ENCODE assay signal across 1 cellular context in genomic region chr6:31158863-31159855, GRCh38.
TF ChIP-seq lines count a peak whose summit lies in the region.

No MANE protein-coding gene starts in this region.

TF ChIP-seq in HepG2, 621 proteins besides CTCF, POLR2A, EP300 and RAD21 (continued from another document and continues in another):
- TF ChIP-seq ZBTB26 (CRISPR knock-in tag; IDR thresholded peaks at IDR 0.05; ENCODE audit: borderline replicate concordance) = no peak
- no peak for TF ChIP-seq ZNF709 (CRISPR knock-in tag; IDR thresholded peaks at IDR 0.05)
- TF ChIP-seq HOXA3 (CRISPR knock-in tag; IDR thresholded peaks at IDR 0.05) = peak; percentile 45; the same call in 1 of the 2 replicates
- TF ChIP-seq ZNF34 (CRISPR knock-in tag; IDR thresholded peaks at IDR 0.05; ENCODE audit: borderline replicate concordance) = no peak
- TF ChIP-seq MAF1 (CRISPR knock-in tag; IDR thresholded peaks at IDR 0.05; ENCODE audit: borderline replicate concordance) = no peak
- TF ChIP-seq ZFY (CRISPR knock-in tag; IDR thresholded peaks at IDR 0.05) = no peak
- TF ChIP-seq TCF7 (IDR thresholded peaks at IDR 0.05; ENCODE audit: low read depth) = no peak
- TF ChIP-seq ZNF263 (CRISPR knock-in tag; IDR thresholded peaks at IDR 0.05) = no peak
- no peak for TF ChIP-seq NFE2 (CRISPR knock-in tag; IDR thresholded peaks at IDR 0.05)
- no peak for TF ChIP-seq ETV5 (CRISPR knock-in tag; IDR thresholded peaks at IDR 0.05; ENCODE audit: borderline replicate concordance)
- TF ChIP-seq REPIN1 (CRISPR knock-in tag; IDR thresholded peaks at IDR 0.05; ENCODE audit: borderline replicate concordance, low read depth) = no peak; the same call in 1 of the 2 replicates
- TF ChIP-seq CREB1 (IDR thresholded peaks at IDR 0.05) = no peak
- TF ChIP-seq CREB1 (CRISPR knock-in tag; IDR thresholded peaks at IDR 0.05) = no peak
- TF ChIP-seq RXRA (CRISPR knock-in tag; IDR thresholded peaks at IDR 0.05) = peak; percentile 60
- no peak for TF ChIP-seq ZNF326 (CRISPR knock-in tag; IDR thresholded peaks at IDR 0.05; ENCODE audit: borderline replicate concordance)
- no peak for TF ChIP-seq NFYB (CRISPR knock-in tag; IDR thresholded peaks at IDR 0.05)
- no peak for TF ChIP-seq SMAD3 (CRISPR knock-in tag; IDR thresholded peaks at IDR 0.05)
- no peak for TF ChIP-seq ESRRA (CRISPR knock-in tag; IDR thresholded peaks at IDR 0.05; ENCODE audit: low read depth)
- TF ChIP-seq E2F1 (CRISPR knock-in tag; IDR thresholded peaks at IDR 0.05) = no peak
- no peak for TF ChIP-seq ZNF224 (CRISPR knock-in tag; IDR thresholded peaks at IDR 0.05)
- TF ChIP-seq ZNF331 (CRISPR knock-in tag; IDR thresholded peaks at IDR 0.05) = 0 out of 2 replicates have a peak, but pooled peaks have one; percentile 18
- TF ChIP-seq ZNF382 (CRISPR knock-in tag; IDR thresholded peaks at IDR 0.05; ENCODE audit: borderline replicate concordance) = no peak
- TF ChIP-seq ZSCAN22 (CRISPR knock-in tag; IDR thresholded peaks at IDR 0.05) = no peak
- TF ChIP-seq ZNF772 (CRISPR knock-in tag; IDR thresholded peaks at IDR 0.05) = no peak
- no peak for TF ChIP-seq ZNF746 (CRISPR knock-in tag; IDR thresholded peaks at IDR 0.05)
- no peak for TF ChIP-seq PAF1 (CRISPR knock-in tag; IDR thresholded peaks at IDR 0.05)
- TF ChIP-seq STAT5B (CRISPR knock-in tag; IDR thresholded peaks at IDR 0.05) = no peak
- TF ChIP-seq ZFP41 (CRISPR knock-in tag; IDR thresholded peaks at IDR 0.05; ENCODE audit: borderline replicate concordance) = no peak
- no peak for TF ChIP-seq MBD4 (IDR thresholded peaks at IDR 0.05; ENCODE audit: borderline replicate concordance, low read length)
- TF ChIP-seq ZNF234 (CRISPR knock-in tag; conservative IDR thresholded peaks at IDR 0.05) = no peak
- 0 out of 2 replicates have a peak, but pooled peaks have one; percentile 24 for TF ChIP-seq CREB3 (CRISPR knock-in tag; IDR thresholded peaks at IDR 0.05)
- no peak for TF ChIP-seq GLI4 (CRISPR knock-in tag; IDR thresholded peaks at IDR 0.05; ENCODE audit: borderline replicate concordance)
- 0 out of 2 replicates have a peak, but pooled peaks have one; percentile 28 for TF ChIP-seq MEIS2 (CRISPR knock-in tag; IDR thresholded peaks at IDR 0.05)
- no peak for TF ChIP-seq CREM (IDR thresholded peaks at IDR 0.05)
- no peak for TF ChIP-seq CREM (CRISPR knock-in tag; IDR thresholded peaks at IDR 0.05)
- no peak for TF ChIP-seq POLR2AphosphoS2 (IDR thresholded peaks at IDR 0.05; ENCODE audit: low read depth, low read length)
- peak; percentile 36; the same call in 1 of the 2 replicates for TF ChIP-seq SAP130 (CRISPR knock-in tag; IDR thresholded peaks at IDR 0.05; ENCODE audit: low read depth)
- no peak for TF ChIP-seq ZXDC (CRISPR knock-in tag; IDR thresholded peaks at IDR 0.05)
- TF ChIP-seq ERF (CRISPR knock-in tag; IDR thresholded peaks at IDR 0.05) = no peak
- TF ChIP-seq CHCHD3 (CRISPR knock-in tag; IDR thresholded peaks at IDR 0.05) = no peak
- no peak for TF ChIP-seq ZNF562 (CRISPR knock-in tag; IDR thresholded peaks at IDR 0.05; ENCODE audit: borderline replicate concordance)
- no peak for TF ChIP-seq RBM22 (optimal IDR thresholded peaks at IDR 0.05; ENCODE audit: low read length)
- no peak for TF ChIP-seq E2F2 (CRISPR knock-in tag; IDR thresholded peaks at IDR 0.05; ENCODE audit: borderline replicate concordance)
- TF ChIP-seq TFE3 (CRISPR knock-in tag; IDR thresholded peaks at IDR 0.05) = no peak
- no peak for TF ChIP-seq ZNF354B (CRISPR knock-in tag; IDR thresholded peaks at IDR 0.05)
- no peak for TF ChIP-seq FOXA1 (IDR thresholded peaks at IDR 0.05)
- no peak for TF ChIP-seq FOXA1 (CRISPR knock-in tag; IDR thresholded peaks at IDR 0.05)
- TF ChIP-seq ZNF251 (CRISPR knock-in tag; IDR thresholded peaks at IDR 0.05) = no peak
- TF ChIP-seq STAG1 (CRISPR knock-in tag; IDR thresholded peaks at IDR 0.05) = no peak; the same call in 1 of the 2 replicates
- no peak for TF ChIP-seq REST (IDR thresholded peaks at IDR 0.05; ENCODE audit: borderline replicate concordance in 1 of 2, low read depth in 1 of 2, low read length in 2 of 2)
- TF ChIP-seq AGO2 (optimal IDR thresholded peaks at IDR 0.05; ENCODE audit: low read depth, low read length) = peak; percentile 26
- no peak for TF ChIP-seq SRSF9 (IDR thresholded peaks at IDR 0.05; ENCODE audit: borderline replicate concordance, insufficient read depth, low read depth, low read length, poor library complexity, severe bottlenecking)
- TF ChIP-seq KMT2B (CRISPR knock-in tag; IDR thresholded peaks at IDR 0.05) = 0 out of 2 replicates have a peak, but pooled peaks have one; percentile 36
- peak; percentile 6 for TF ChIP-seq TEAD3 (CRISPR knock-in tag; optimal IDR thresholded peaks at IDR 0.05; ENCODE audit: borderline replicate concordance)
- TF ChIP-seq CEBPG (CRISPR knock-in tag; IDR thresholded peaks at IDR 0.05) = no peak
- no peak for TF ChIP-seq BRCA1 (CRISPR knock-in tag; IDR thresholded peaks at IDR 0.05)
- TF ChIP-seq ZNF749 (CRISPR knock-in tag; IDR thresholded peaks at IDR 0.05; ENCODE audit: borderline replicate concordance) = no peak
- TF ChIP-seq PBX3 (CRISPR knock-in tag; IDR thresholded peaks at IDR 0.05; ENCODE audit: borderline replicate concordance) = no peak
- no peak for TF ChIP-seq ZNF451 (CRISPR knock-in tag; IDR thresholded peaks at IDR 0.05)
- TF ChIP-seq TBL1XR1 (IDR thresholded peaks at IDR 0.05; ENCODE audit: borderline replicate concordance, low read length, partially characterized antibody) = no peak
- no peak for TF ChIP-seq THRA (CRISPR knock-in tag; IDR thresholded peaks at IDR 0.05; ENCODE audit: borderline replicate concordance)
- no peak for TF ChIP-seq RELA (CRISPR knock-in tag; IDR thresholded peaks at IDR 0.05)
